Comparison of ENCODE assay signal across 29 cellular contexts in the genomic region with DNA sequence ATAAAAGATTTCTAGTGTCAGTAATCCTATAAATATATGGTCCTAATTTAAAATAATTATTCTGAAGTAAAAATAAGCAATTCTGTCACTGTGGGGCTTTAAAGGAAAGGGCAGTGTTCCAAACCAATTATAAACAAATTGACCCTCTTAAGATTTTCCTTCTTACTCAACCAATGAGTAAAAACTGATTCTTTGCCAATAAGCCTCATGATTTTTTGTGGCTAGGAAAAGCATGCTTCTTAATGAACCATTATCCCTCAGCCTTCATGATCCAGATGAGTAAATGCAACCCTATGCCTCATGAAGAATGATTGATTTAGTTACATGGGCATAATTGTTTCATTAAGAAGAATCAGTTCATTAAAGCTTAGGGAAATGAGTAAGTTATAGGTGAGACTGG.
"Had no signal": no experiment of that assay in that cellular context is flagged by ENCODE, and none has a peak within 500 bp of the region (broad histone marks: within the 10 kb centered on the region; RNA-seq: fewer than 3 reads in every experiment).

No MANE protein-coding gene starts in this region.

- H3K4me3 Mint-ChIP-seq: activated B cell treated with CpG ODN at 0.5 μM for 24 hours; activated CD4-positive, alpha-beta T cell treated with anti-CD3 and anti-CD28 coated beads, Interleukin-2, amount 10 ng/mL, durations not matched to agents 24 days and 14 days; activated naive CD8-positive, alpha-beta T cell treated with anti-CD3 and anti-CD28 coated beads, Interleukin-2, amount 50 U/mL, for 24 hours; activated T-cell treated with anti-CD3 and anti-CD28 coated beads, Interleukin-2, amount 50 U/mL, for 4 hours; T-cell had no signal

- H3K9me3 Mint-ChIP-seq: activated CD4-positive, alpha-beta T cell treated with anti-CD3 and anti-CD28 coated beads, Interleukin-2, amount 10 ng/mL, durations not matched to agents 24 days and 14 days had no signal

- H3K27me3 ChIP-seq: ascending aorta, breast epithelium had no signal

- H3K27ac ChIP-seq: ascending aorta, breast epithelium, SK-N-MC had no signal

- H3K36me3 ChIP-seq: ascending aorta, breast epithelium had no signal

- H3K4me3 ChIP-seq: ascending aorta, breast epithelium, K562, SK-N-MC had no signal

- ATAC-seq: activated naive CD4-positive, alpha-beta T cell treated with anti-CD3 and anti-CD28 coated beads, Interleukin-2, amount 50 U/mL, for 72 hours; activated naive CD8-positive, alpha-beta T cell treated with anti-CD3 and anti-CD28 coated beads, Interleukin-2, amount 50 U/mL, for 24 hours; activated T-cell treated with anti-CD3 and anti-CD28 coated beads, Interleukin-2, amount 50 U/mL, for 4 hours; K562; PC-3; T-cell had no signal

- H3K27ac Mint-ChIP-seq: activated B cell treated with CpG ODN at 0.5 μM for 24 hours; activated CD4-positive, alpha-beta T cell treated with anti-CD3 and anti-CD28 coated beads, Interleukin-2, amount 10 ng/mL, durations not matched to agents 24 days and 14 days; activated naive CD4-positive, alpha-beta T cell treated with anti-CD3 and anti-CD28 coated beads, Interleukin-2, amount 50 U/mL, for 72 hours; activated naive CD8-positive, alpha-beta T cell treated with anti-CD3 and anti-CD28 coated beads, Interleukin-2, amount 50 U/mL, for 24 hours; T-cell had no signal

- H3K27me3 Mint-ChIP-seq: activated B cell treated with CpG ODN at 0.5 μM for 24 hours; activated CD4-positive, alpha-beta T cell treated with anti-CD3 and anti-CD28 coated beads, Interleukin-2, amount 10 ng/mL, durations not matched to agents 24 days and 14 days; activated naive CD8-positive, alpha-beta T cell treated with anti-CD3 and anti-CD28 coated beads, Interleukin-2, amount 50 U/mL, for 24 hours; T-cell had no signal

- DNase-seq: activated B cell treated with CpG ODN at 0.5 μM for 24 hours; activated CD4-positive, alpha-beta T cell treated with anti-CD3 and anti-CD28 coated beads for 1 hour; activated CD4-positive, alpha-beta T cell treated with anti-CD3 and anti-CD28 coated beads, Interleukin-2, amount 10 ng/mL, durations not matched to agents 24 days and 14 days; activated CD4-positive, alpha-beta T cell treated with anti-CD3 and anti-CD28 coated beads, Interleukin-2, amount 50 U/mL, for 48 hours; activated CD8-positive, alpha-beta memory T cell treated with anti-CD3 and anti-CD28 coated beads for 24 hours; activated effector memory CD4-positive, alpha-beta T cell treated with anti-CD3 and anti-CD28 coated beads, Interleukin-2, amount 50 U/mL, for 16 hours; activated naive CD4-positive, alpha-beta T cell treated with Interleukin-2 at 50 U/mL for 16 hours; activated naive CD8-positive, alpha-beta T cell treated with anti-CD3 and anti-CD28 coated beads, Interleukin-2, amount 50 U/mL, for 24 hours; activated T-cell treated with anti-CD3 and anti-CD28 coated beads, Interleukin-2, amount 50 U/mL, for 4 hours; amniotic stem cell; caudate nucleus; Karpas-422; MM.1S; NCI-H1417 treated with DMSO at 0.1 percent for 48 hours; NCI-H1694; NCI-H2029; NCI-H2107; NCI-H2171 treated with DMSO at 0.1 percent for 48 hours; NCI-H345; NCI-H524 treated with DMSO at 0.1 percent for 48 hours; PC-3; T-cell; T-helper 2 cell; T1000 had no signal

- H3K4me1 Mint-ChIP-seq: activated B cell treated with CpG ODN at 0.5 μM for 24 hours; activated CD4-positive, alpha-beta T cell treated with anti-CD3 and anti-CD28 coated beads, Interleukin-2, amount 10 ng/mL, durations not matched to agents 24 days and 14 days; activated naive CD8-positive, alpha-beta T cell treated with anti-CD3 and anti-CD28 coated beads, Interleukin-2, amount 50 U/mL, for 24 hours; T-cell had no signal

- H3K4me1 ChIP-seq: ascending aorta, breast epithelium had no signal

- H3K36me3 Mint-ChIP-seq: activated naive CD4-positive, alpha-beta T cell treated with anti-CD3 and anti-CD28 coated beads, Interleukin-2, amount 50 U/mL, for 72 hours; T-cell had no signal
